In genomic region chr13:28434934-28435333, GRCh38 we compare ENCODE assay signal across 25 cellular contexts. TPM values are rescaled to one million over a fixed set of nuclear protein-coding genes. Genes with fewer than 3 reads are reported as not detected.
DNase-seq lines count a peak whose midpoint lies in the region; ATAC-seq, FAIRE-seq and TF ChIP-seq lines count a peak whose summit lies in the region.
"Had no signal": no experiment of that assay in that cellular context is flagged by ENCODE, and none has a peak within 500 bp of the region (broad histone marks: within the 10 kb centered on the region; RNA-seq: fewer than 3 reads in every experiment).

No MANE protein-coding gene starts in this region.

- DNase-seq in AG08396 (ENCODE audit: low spot score) (peak; percentile 42), H9 (no peak), H1 (ENCODE audit: low read depth in 1 of 2, low spot score in 2 of 2) (no peak), mesenchymal stem cell (peak; percentile 47), dorsolateral prefrontal cortex (no peak), NCI-H2081 treated with DMSO at 0.1 percent for 48 hours (lab: John Stamatoyannopoulos, UW) (no peak)
- DNase-seq in activated CD4-positive, alpha-beta T cell treated with anti-CD3 and anti-CD28 coated beads, Interleukin-2, amount 10 ng/mL, durations not matched to agents 7 days and 5 days = no peak
- DNase-seq: 8988T; CD4-positive, alpha-beta memory T cell; DMS153; EL; Kasumi-1; MM.1S; NCI-H1105; NCI-H2081; NCI-H510A treated with DMSO at 0.1 percent for 48 hours; NCI-H774; SHP77 had no signal

- no peak overlapping the region for H3T11ph ChIP-seq in H9 (ENCODE audit: low read length)

- H3K36me3 Mint-ChIP-seq in H9 (ENCODE audit: insufficient read depth in 1 of 3, low read depth in 3 of 3) = peaks cover 38 to 62% (median 57%) of the 10 kb centered on the region in 3 experiments
- no peaks in the 10 kb centered on the region for H3K36me3 Mint-ChIP-seq in activated CD4-positive, alpha-beta T cell treated with anti-CD3 and anti-CD28 coated beads, Interleukin-2, amount 10 ng/mL, durations not matched to agents 7 days and 5 days (ENCODE audit: low read depth)
- H3K36me3 Mint-ChIP-seq: CD4-positive, alpha-beta memory T cell had no signal

- peaks cover 84 to 85% of the 10 kb centered on the region in 2 experiments for H3K4me1 Mint-ChIP-seq in H9
- H3K4me1 Mint-ChIP-seq in activated CD4-positive, alpha-beta T cell treated with anti-CD3 and anti-CD28 coated beads, Interleukin-2, amount 10 ng/mL, durations not matched to agents 7 days and 5 days = peaks cover 4% of the 10 kb centered on the region
- H3K4me1 Mint-ChIP-seq: CD4-positive, alpha-beta memory T cell had no signal

- H3K27me3 Mint-ChIP-seq in H9 (ENCODE audit: low read depth) = no peaks in the 10 kb centered on the region
- no peaks in the 10 kb centered on the region for H3K27me3 Mint-ChIP-seq in activated CD4-positive, alpha-beta T cell treated with anti-CD3 and anti-CD28 coated beads, Interleukin-2, amount 10 ng/mL, durations not matched to agents 7 days and 5 days

- H4K91ac ChIP-seq in H9 (ENCODE audit: insufficient read length, low read depth, low read length) = no peak overlapping the region
- H4K91ac ChIP-seq in H1 (replicated peaks; ENCODE audit: insufficient read length, low read length) = peak overlapping the region; percentile 36
- H4K91ac ChIP-seq in mesenchymal stem cell (ENCODE audit: low read length) = no peak overlapping the region

- H4K5ac ChIP-seq in H9 (ENCODE audit: insufficient read length, low read depth, low read length) = no peak overlapping the region
- no peak overlapping the region for H4K5ac ChIP-seq in H1 (ENCODE audit: insufficient read length, low read depth, low read length)

- no peak for ATAC-seq in HG03039 (IDR thresholded peaks at IDR 0.05; ENCODE audit: unreplicated experiment)
- ATAC-seq: SK-N-SH treated with all-trans-retinoic acid at 6 μM for 48 hours had no signal

- H3K27ac Mint-ChIP-seq in H9 = peak overlapping the region; percentile 68 to 94 (median 93)
- no peak overlapping the region for H3K27ac Mint-ChIP-seq in activated CD4-positive, alpha-beta T cell treated with anti-CD3 and anti-CD28 coated beads, Interleukin-2, amount 10 ng/mL, durations not matched to agents 7 days and 5 days
- H3K27ac Mint-ChIP-seq: CD4-positive, alpha-beta memory T cell had no signal

- no peak overlapping the region for H2BK20ac ChIP-seq in H9 (ENCODE audit: low read depth, low read length, poor library complexity, severe bottlenecking)
- H2BK20ac ChIP-seq in H1 (ENCODE audit: low read length) = no peak overlapping the region

- H3K4me3 ChIP-seq in H1 (ENCODE audit: extremely low read depth in 1 of 4, insufficient read depth in 2 of 4, low read depth in 3 of 4, low read length in 4 of 4) (no peak overlapping the region), mesenchymal stem cell (ENCODE audit: insufficient read depth in 1 of 2, low read depth in 1 of 2, low read length in 2 of 2) (no peak overlapping the region), dorsolateral prefrontal cortex (no peak overlapping the region)
- H3K4me3 ChIP-seq: BLaER1 had no signal

- no peaks in the 10 kb centered on the region for H3K27me3 ChIP-seq in H9 (ENCODE audit: insufficient read depth, low read length)
- H3K27me3 ChIP-seq in H1 (replicated peaks in 1 of 4; ENCODE audit: control insufficient read depth in 3 of 4, extremely low read depth in 1 of 4, insufficient read depth in 3 of 4, low read length in 3 of 4) = no peaks in the 10 kb centered on the region
- peaks cover 0 to 60% of the 10 kb centered on the region in 2 experiments for H3K27me3 ChIP-seq in mesenchymal stem cell (ENCODE audit: control insufficient read depth in 1 of 2, insufficient read depth in 1 of 2, low read length in 2 of 2)
- peaks cover 0 to 15% (median 0%) of the 10 kb centered on the region in 45 donors for H3K27me3 ChIP-seq in dorsolateral prefrontal cortex
- H3K27me3 ChIP-seq: BLaER1 had no signal

- H3K56ac ChIP-seq in H9 (ENCODE audit: insufficient read length, low read depth, low read length) = no peak overlapping the region
- no peak overlapping the region for H3K56ac ChIP-seq in H1 (replicated peaks; ENCODE audit: insufficient read length, low read depth, low read length)

- H3K4me2 ChIP-seq in H9 (ENCODE audit: insufficient read depth, insufficient read length, low read length) = no peak overlapping the region
- H3K4me2 ChIP-seq in H1 (ENCODE audit: insufficient read depth in 1 of 2, low read depth in 2 of 2, low read length in 2 of 2) = no peak overlapping the region
- H3K4me2 ChIP-seq in mesenchymal stem cell (ENCODE audit: low read length, poor library complexity, severe bottlenecking) = no peak overlapping the region
- H3K4me2 ChIP-seq: BLaER1 had no signal

- H3K23ac ChIP-seq in H9 (ENCODE audit: insufficient read length, low read depth, low read length) (no peak overlapping the region), H1 (ENCODE audit: insufficient read length) (no peak overlapping the region), mesenchymal stem cell (ENCODE audit: low read length in 2 of 2) (no peak overlapping the region)

- no peak overlapping the region for H2BK15ac ChIP-seq in H9 (ENCODE audit: low read depth, low read length)
- H2BK15ac ChIP-seq in H1 (ENCODE audit: low read length) = no peak overlapping the region
- H2BK15ac ChIP-seq in mesenchymal stem cell (ENCODE audit: low read depth, poor library complexity, severe bottlenecking) = no peak overlapping the region

- H3K4me1 ChIP-seq in H9 (ENCODE audit: insufficient read depth, low read length) (peaks cover 31% of the 10 kb centered on the region), H1 (replicated peaks in 1 of 4; ENCODE audit: control insufficient read depth in 3 of 4, insufficient read depth in 4 of 4, low read length in 3 of 4) (peaks cover 12 to 37% (median 29%) of the 10 kb centered on the region in 4 experiments), mesenchymal stem cell (ENCODE audit: control insufficient read depth, insufficient read depth, low read depth, low read length) (no peaks in the 10 kb centered on the region)

- H3K79me1 ChIP-seq in H9 (ENCODE audit: insufficient read depth, low read depth, low read length, poor library complexity, severe bottlenecking) (no peaks in the 10 kb centered on the region), H1 (ENCODE audit: low read depth, low read length) (no peaks in the 10 kb centered on the region), mesenchymal stem cell (replicated peaks; ENCODE audit: low read length, poor library complexity, severe bottlenecking) (no peaks in the 10 kb centered on the region)

- no peak overlapping the region for H3K27ac ChIP-seq in H9 (ENCODE audit: insufficient read length, low read depth, low read length)
- H3K27ac ChIP-seq in H1 (ENCODE audit: low read depth, low read length) = no peak overlapping the region
- no peak overlapping the region for H3K27ac ChIP-seq in mesenchymal stem cell (ENCODE audit: low read length, poor library complexity, severe bottlenecking)
- no peak overlapping the region for H3K27ac ChIP-seq in dorsolateral prefrontal cortex
- H3K27ac ChIP-seq: BLaER1 had no signal

- H3K36me3 ChIP-seq in H1 (ENCODE audit: control insufficient read depth in 2 of 4, insufficient read depth in 4 of 4, low read length in 3 of 4) = peaks cover 6 to 48% (median 26%) of the 10 kb centered on the region in 4 experiments; a peak in 7 of 8 replicates
- H3K36me3 ChIP-seq in mesenchymal stem cell (ENCODE audit: control insufficient read depth in 1 of 2, insufficient read depth in 2 of 2, low read depth in 1 of 2, low read length in 2 of 2) = no peaks in the 10 kb centered on the region

- CTCF ChIA-PET in H1 (lab: Charles Lee; ENCODE audit: partially characterized antibody) = no interaction called here
- CTCF ChIA-PET in activated CD4-positive, alpha-beta T cell treated with anti-CD3 and anti-CD28 coated beads, Interleukin-2, amount 10 ng/mL, durations not matched to agents 7 days and 5 days (lab: Charles Lee) = no interaction called here

- H3K79me2 ChIP-seq in H9 (ENCODE audit: insufficient read depth, low read length) (no peaks in the 10 kb centered on the region), H1 (ENCODE audit: control insufficient read depth in 1 of 2, insufficient read depth in 2 of 2, low read length in 2 of 2) (peaks cover 0 to 13% of the 10 kb centered on the region in 2 experiments; a peak in 1 of 4 replicates)

- TF ChIP-seq CTCF in H9 (conservative IDR thresholded peaks at IDR 0.05) (no peak), H1 (IDR thresholded peaks at IDR 0.05; ENCODE audit: control extremely low read depth in 1 of 3, insufficient read depth in 1 of 3, low read depth in 1 of 3, low read length in 3 of 3) (no peak), dorsolateral prefrontal cortex (IDR thresholded peaks at IDR 0.05 in 54 of 56, conservative IDR thresholded peaks at IDR 0.05 in 2 of 56; ENCODE audit: low read depth in 1 of 56, partially characterized antibody in 56 of 56) (no peak)

- no peak overlapping the region for H3K4me3 Mint-ChIP-seq in H9
- no peak overlapping the region for H3K4me3 Mint-ChIP-seq in activated CD4-positive, alpha-beta T cell treated with anti-CD3 and anti-CD28 coated beads, Interleukin-2, amount 10 ng/mL, durations not matched to agents 7 days and 5 days
- H3K4me3 Mint-ChIP-seq: CD4-positive, alpha-beta memory T cell; IgD-negative memory B cell had no signal

- no peak for TF ChIP-seq EP300 in H1 (IDR thresholded peaks at IDR 0.05; ENCODE audit: borderline replicate concordance in 1 of 2, low read depth in 2 of 2, low read length in 2 of 2)

- H3K18ac ChIP-seq in H9 (ENCODE audit: insufficient read length, low read depth, low read length) = no peak overlapping the region
- H3K18ac ChIP-seq in H1 (ENCODE audit: extremely low read depth, low read length) = no peak overlapping the region
- H3K18ac ChIP-seq in mesenchymal stem cell (ENCODE audit: low read depth in 1 of 2, low read length in 2 of 2) = no peak overlapping the region

- no peaks in the 10 kb centered on the region for H4K20me1 ChIP-seq in H9 (ENCODE audit: control insufficient read depth, insufficient read depth, insufficient read length)
- H4K20me1 ChIP-seq in H1 (replicated peaks in 1 of 2; ENCODE audit: control insufficient read depth in 1 of 2, insufficient read depth in 2 of 2, low read length in 2 of 2) = no peaks in the 10 kb centered on the region
- H4K20me1 ChIP-seq: BLaER1 had no signal

- no peak for TF ChIP-seq RAD21 in H1 (IDR thresholded peaks at IDR 0.05 in 1 of 2, conservative IDR thresholded peaks at IDR 0.05 in 1 of 2; ENCODE audit: low read depth in 2 of 2, low read length in 2 of 2)

- no peak for TF ChIP-seq POLR2A in H1 (IDR thresholded peaks at IDR 0.05; ENCODE audit: control extremely low read depth in 1 of 2, low read depth in 2 of 2, low read length in 2 of 2)

- H2AK5ac ChIP-seq in H9 (ENCODE audit: insufficient read length, low read length) (no peak overlapping the region), H1 (ENCODE audit: low read depth, low read length) (no peak overlapping the region), mesenchymal stem cell (ENCODE audit: low read length, severe bottlenecking) (no peak overlapping the region)

- no peaks in the 10 kb centered on the region for H3K9me3 Mint-ChIP-seq in H9
- no peaks in the 10 kb centered on the region for H3K9me3 Mint-ChIP-seq in activated CD4-positive, alpha-beta T cell treated with anti-CD3 and anti-CD28 coated beads, Interleukin-2, amount 10 ng/mL, durations not matched to agents 7 days and 5 days
- H3K9me3 Mint-ChIP-seq: CD4-positive, alpha-beta memory T cell; IgD-negative memory B cell had no signal

- H4K8ac ChIP-seq in H9 (replicated peaks; ENCODE audit: insufficient read length, low read depth, low read length) (no peak overlapping the region), H1 (ENCODE audit: extremely low read depth, insufficient read depth, low read length) (no peak overlapping the region), mesenchymal stem cell (ENCODE audit: low read length) (no peak overlapping the region)

- intact Hi-C loops in dorsolateral prefrontal cortex (cut with DNase I) = no loop called here

- H2BK12ac ChIP-seq in H9 (ENCODE audit: insufficient read length, low read depth, low read length) (no peak overlapping the region), H1 (ENCODE audit: low read depth, low read length) (peak overlapping the region; percentile 17; the same call in 1 of the 2 replicates), mesenchymal stem cell (ENCODE audit: low read length in 2 of 2) (no peak overlapping the region)

- POLR2A ChIA-PET in H1 (lab: Charles Lee; ENCODE audit: partially characterized antibody) = interaction anchor here (1.4 kb wide), 1 partner anchor 8 kb away, joined by 3 read pairs; no protein-coding TSS in a partner anchor
- POLR2A ChIA-PET in activated CD4-positive, alpha-beta T cell treated with anti-CD3 and anti-CD28 coated beads, Interleukin-2, amount 10 ng/mL, durations not matched to agents 7 days and 5 days (lab: Charles Lee) = no interaction called here

- H3K14ac ChIP-seq in H9 (ENCODE audit: insufficient read depth, low read length) = no peak overlapping the region
- H3K14ac ChIP-seq in H1 (ENCODE audit: insufficient read length) = no peak overlapping the region
- no peak overlapping the region for H3K14ac ChIP-seq in mesenchymal stem cell (ENCODE audit: low read length in 2 of 2)

- H2BK120ac ChIP-seq in H9 (ENCODE audit: low read depth, low read length, poor library complexity, severe bottlenecking) (no peak overlapping the region), H1 (replicated peaks; ENCODE audit: low read depth, low read length) (no peak overlapping the region), mesenchymal stem cell (ENCODE audit: low read depth, low read length) (no peak overlapping the region)

- no peak overlapping the region for H3K4ac ChIP-seq in H9 (ENCODE audit: low read depth, low read length)
- H3K4ac ChIP-seq in H1 (replicated peaks; ENCODE audit: insufficient read length, low read depth, low read length) = no peak overlapping the region
- H3K4ac ChIP-seq in mesenchymal stem cell (ENCODE audit: low read depth in 1 of 2, low read length in 2 of 2) = no peak overlapping the region

- H3K9me3 ChIP-seq in H9 (ENCODE audit: control insufficient read depth, low read depth, low read length) (no peaks in the 10 kb centered on the region), H1 (ENCODE audit: insufficient read depth in 2 of 2, low read depth in 1 of 2, low read length in 1 of 2) (no peaks in the 10 kb centered on the region), mesenchymal stem cell (ENCODE audit: control insufficient read depth, low read length) (no peaks in the 10 kb centered on the region)
- H3K9me3 ChIP-seq: BLaER1 had no signal

- FAIRE-seq in H1 (lab: Jason Lieb, UNC) = no peak
- FAIRE-seq: GM12892, GM18507, HTR-8/SVneo had no signal

- H2AFZ ChIP-seq in H9 (ENCODE audit: low read length) = no peak overlapping the region
- no peak overlapping the region for H2AFZ ChIP-seq in H1 (ENCODE audit: low read length)
- no peak overlapping the region for H2AFZ ChIP-seq in mesenchymal stem cell (ENCODE audit: low read depth, low read length)

- H3K23me2 ChIP-seq in H9 (ENCODE audit: insufficient read length, low read depth, low read length, poor library complexity, severe bottlenecking) = no peaks in the 10 kb centered on the region
- no peaks in the 10 kb centered on the region for H3K23me2 ChIP-seq in H1 (ENCODE audit: low read depth, low read length)

- H3K9ac ChIP-seq in H9 (ENCODE audit: extremely low read depth, insufficient read length, low read length) (no peak overlapping the region), H1 (replicated peaks in 1 of 4; ENCODE audit: extremely low read depth in 1 of 4, low read depth in 3 of 4, low read length in 3 of 4) (no peak overlapping the region), mesenchymal stem cell (ENCODE audit: low read length) (no peak overlapping the region)
- H3K9ac ChIP-seq: BLaER1 had no signal

- H2BK5ac ChIP-seq in H9 (ENCODE audit: insufficient read length, low read length) = no peak overlapping the region
- no peak overlapping the region for H2BK5ac ChIP-seq in H1 (ENCODE audit: low read depth, low read length)
- no peak overlapping the region for H2BK5ac ChIP-seq in mesenchymal stem cell (ENCODE audit: low read depth, low read length, poor library complexity, severe bottlenecking)

- no CpG with 5 or more reads among the region's 4 CpGs for WGBS in H9 (ENCODE audit: extremely low coverage, insufficient read length, low lambda C conversion rate)
- 63% methylated on average over 4 of the region's 4 CpGs; no CpG with 5 or more reads in 1 of the 2 experiments for WGBS in H1 (ENCODE audit: extremely low coverage in 1 of 2, insufficient coverage in 1 of 2, insufficient read length in 1 of 2, insufficient replicate concordance in 2 of 2, low coverage in 1 of 2, low lambda C conversion rate in 2 of 2, missing lambda C conversion rate in 1 of 2), 2 experiments
- WGBS in mesenchymal stem cell = 54% methylated on average over 4 of the region's 4 CpGs

RNA-seq across cellular contexts. Expression of gene FLT1, which starts 60.0 kb away (rescaled TPM):
- total RNA-seq in H9 (2021) (83.4 and 84.1 TPM in 2 replicates), dorsolateral prefrontal cortex (100 to 1,000 TPM in 2 of 120 experiments, 10 to 100 TPM in 118; 19.3 to 118 (median 47.2) TPM)
- total RNA-seq in H1 (2021; fragmentation: NEBNext Ultra II Directional; extraction: Animal tissue kit (Norgen Biotek cat#: 25700)) = 82.1 and 90.2 TPM in 2 replicates
- polyA plus RNA-seq in H1 (2011; rRNA removed) = 19.7 and 25.3 TPM in 2 replicates
- 23.1 TPM for polyA plus RNA-seq in H1 (2011; cell fraction: cytosol; rRNA removed)
- polyA plus RNA-seq in H1 (2011; cell fraction: nucleus; rRNA removed) = 64.4 TPM
- 31.7 to 56.7 TPM (median 41.7 TPM) in 4 replicates for polyA plus RNA-seq in H1 (2012, experiment 1 of 2)
- 3.4 TPM for polyA plus RNA-seq in H1 (2012, experiment 2 of 2)
- 79.6 TPM for polyA plus RNA-seq in H1 (2013, experiment 1 of 2)
- 76.6 TPM for polyA plus RNA-seq in H1 (2013, experiment 2 of 2)
- 73.4 and 80.6 TPM in 2 replicates for polyA minus RNA-seq in H1 (2011; rRNA and poly(A)+ RNA removed)
- 41.2 TPM for polyA minus RNA-seq in H1 (2011; cell fraction: cytosol; rRNA and poly(A)+ RNA removed)
- polyA minus RNA-seq in H1 (2011; cell fraction: nucleus; rRNA and poly(A)+ RNA removed) = 70.9 TPM
- 42.4 TPM for polyA plus RNA-seq in mesenchymal stem cell (2013, experiment 1 of 2)
- polyA plus RNA-seq in mesenchymal stem cell (2013, experiment 2 of 2) = 41.8 TPM
- under 1 TPM; 0.32 to 0.71 TPM for total RNA-seq in activated CD4-positive, alpha-beta T cell treated with anti-CD3 and anti-CD28 coated beads, Interleukin-2, amount 10 ng/mL, durations not matched to agents 7 days and 5 days

Comparison
In these comparisons a context has a peak if more than half of its experiments do, and no peak if none do; other contexts are left out.
1. DNase-seq: peak in AG08396 (single experiment) and mesenchymal stem cell (single experiment); none in H9 (single experiment), H1 (0 of 2), dorsolateral prefrontal cortex (0 of 10), activated CD4-positive, alpha-beta T cell treated with anti-CD3 and anti-CD28 coated beads, Interleukin-2, amount 10 ng/mL, durations not matched to agents 7 days and 5 days (single experiment) and NCI-H2081 treated with DMSO at 0.1 percent for 48 hours (single experiment).
2. RNA of gene FLT1, which starts 60.0 kb away (total RNA-seq): 82.1 to 90.2 TPM in H1, 83.4 to 84.1 TPM in H9 and 19.3 to 118 TPM in dorsolateral prefrontal cortex; 0.32 to 0.71 TPM in activated CD4-positive, alpha-beta T cell treated with anti-CD3 and anti-CD28 coated beads, Interleukin-2, amount 10 ng/mL, durations not matched to agents 7 days and 5 days; every median in the first group is over 10 times any median in the second.